ENCODE assay signal across 1 cellular context in genomic region chr6:12336121-12336971, GRCh38.
TF ChIP-seq lines count a peak whose summit lies in the region.

No MANE protein-coding gene starts in this region.

TF ChIP-seq in GM12878, 131 proteins besides CTCF, POLR2A, EP300 and RAD21 (continued from another document and continues in another):
- TF ChIP-seq CHD1 (IDR thresholded peaks at IDR 0.05; ENCODE audit: low read depth, low read length) (no peak), CEBPB (IDR thresholded peaks at IDR 0.05; ENCODE audit: borderline replicate concordance in 1 of 2, low read depth in 2 of 2, low read length in 2 of 2) (0 out of 4 replicates have a peak, but pooled peaks of 1 of the 2 experiments have one; percentile 34), KDM1A (IDR thresholded peaks at IDR 0.05; ENCODE audit: borderline replicate concordance) (no peak), ZSCAN29 (IDR thresholded peaks at IDR 0.05) (no peak), MLLT1 (IDR thresholded peaks at IDR 0.05) (no peak), NFXL1 (IDR thresholded peaks at IDR 0.05; ENCODE audit: borderline replicate concordance) (no peak), MEF2A (IDR thresholded peaks at IDR 0.05; ENCODE audit: insufficient read depth, low read depth, low read length) (no peak), PML (IDR thresholded peaks at IDR 0.05; ENCODE audit: low read length) (0 out of 2 replicates have a peak, but pooled peaks have one; percentile 0), CREB1 (IDR thresholded peaks at IDR 0.05; ENCODE audit: low read depth) (peak; percentile 62; the same call in 1 of the 2 replicates), E2F4 (IDR thresholded peaks at IDR 0.05; ENCODE audit: low read depth, low read length) (no peak), ZBTB11 (CRISPR knock-in tag; IDR thresholded peaks at IDR 0.05) (no peak), BRCA1 (IDR thresholded peaks at IDR 0.05; ENCODE audit: low read depth, low read length) (no peak), JUND (IDR thresholded peaks at IDR 0.05; ENCODE audit: low read depth, low read length) (peak; percentile 42; the same call in 1 of the 2 replicates), SMARCA5 (IDR thresholded peaks at IDR 0.05) (0 out of 2 replicates have a peak, but pooled peaks have one; percentile 46), BCL3 (IDR thresholded peaks at IDR 0.05; ENCODE audit: borderline replicate concordance, insufficient read depth, low read depth, low read length, poor library complexity, severe bottlenecking) (no peak), ATF3 (IDR thresholded peaks at IDR 0.05; ENCODE audit: borderline replicate concordance, extremely low read depth, low read depth, low read length) (no peak), RFX5 (IDR thresholded peaks at IDR 0.05; ENCODE audit: low read depth, low read length) (no peak), HSF1 (IDR thresholded peaks at IDR 0.05; ENCODE audit: low read depth, low read length) (no peak), ZNF592 (IDR thresholded peaks at IDR 0.05) (no peak), MYB (IDR thresholded peaks at IDR 0.05; ENCODE audit: borderline replicate concordance, low read depth, low read length) (no peak), SREBF2 (IDR thresholded peaks at IDR 0.05; ENCODE audit: low read length) (no peak), ASH2L (IDR thresholded peaks at IDR 0.05; ENCODE audit: borderline replicate concordance, low read depth) (no peak), ZBTB4 (CRISPR knock-in tag; IDR thresholded peaks at IDR 0.05) (no peak), IKZF1 (conservative IDR thresholded peaks at IDR 0.05) (peak; percentile 69), CUX1 (IDR thresholded peaks at IDR 0.05; ENCODE audit: insufficient replicate concordance, low read depth, low read length) (no peak), TARDBP (IDR thresholded peaks at IDR 0.05; ENCODE audit: borderline replicate concordance) (no peak), NRF1 (conservative IDR thresholded peaks at IDR 0.05; ENCODE audit: low read depth, low read length) (no peak), SP1 (IDR thresholded peaks at IDR 0.05; ENCODE audit: low read depth, low read length) (no peak), RELB (IDR thresholded peaks at IDR 0.05; ENCODE audit: low read depth) (no peak; the same call in 1 of the 2 replicates)
